In the genomic region with DNA sequence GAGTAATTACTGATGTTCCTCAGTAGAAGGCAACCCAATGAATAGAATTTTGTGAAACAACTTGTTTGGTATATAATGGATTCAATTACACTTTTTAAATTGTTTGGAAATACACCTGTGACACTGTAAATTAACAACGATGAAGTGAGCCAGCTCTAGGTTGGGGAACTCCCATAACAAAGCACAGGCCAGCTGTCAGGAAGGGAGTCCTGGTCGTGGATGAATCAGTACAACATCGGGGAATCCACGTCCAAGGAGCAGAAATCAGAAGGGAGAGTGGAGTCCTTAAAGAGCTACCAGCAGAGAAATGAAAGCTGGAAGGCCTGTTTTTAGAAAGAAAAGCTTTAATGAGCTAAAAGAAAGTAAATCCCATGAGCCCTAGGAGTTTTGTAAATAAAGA, we compare ENCODE assay signal across 18 cellular contexts.
DNase-seq lines count a peak whose midpoint lies in the region; ATAC-seq and TF ChIP-seq lines count a peak whose summit lies in the region.
"Had no signal": no experiment of that assay in that cellular context is flagged by ENCODE, and none has a peak within 500 bp of the region (broad histone marks: within the 10 kb centered on the region; RNA-seq: fewer than 3 reads in every experiment).

No MANE protein-coding gene starts in this region.

- 81 to 85% methylated on average over 3 of the region's 4 CpGs for WGBS in mesodermal cell (ENCODE audit: insufficient coverage in 2 of 2), 2 experiments
- WGBS in psoas muscle, 3 donors: 10 to 23% (median 12%) methylated on average over 4 of the region's 4 CpGs

- no peaks in the 10 kb centered on the region for H3K4me1 ChIP-seq in SJCRH30
- peaks cover 8% of the 10 kb centered on the region for H3K4me1 ChIP-seq in mesodermal cell (ENCODE audit: control insufficient read depth, insufficient read depth, low read length, poor library complexity, severe bottlenecking)
- H3K4me1 ChIP-seq in psoas muscle: no peaks in the 10 kb centered on the region

- peak overlapping the region; percentile 43 for H3K4me3 ChIP-seq in SJCRH30
- H3K4me3 ChIP-seq in mesodermal cell (ENCODE audit: extremely low read depth, insufficient read depth, low read length, poor library complexity, severe bottlenecking): no peak overlapping the region
- H3K4me3 ChIP-seq in psoas muscle: no peak overlapping the region
- H3K4me3 ChIP-seq: GM12878 had no signal

- TF ChIP-seq CTCF in psoas muscle (IDR thresholded peaks at IDR 0.05): no peak

- H3K27me3 ChIP-seq in SJCRH30 (no peaks in the 10 kb centered on the region), psoas muscle (ENCODE audit: insufficient read depth in 3 of 3, low read length in 2 of 3) (no peaks in the 10 kb centered on the region)

- H3K9me3 ChIP-seq in SJCRH30 (replicated peaks): no peaks in the 10 kb centered on the region
- no peaks in the 10 kb centered on the region for H3K9me3 ChIP-seq in mesodermal cell (ENCODE audit: control insufficient read depth, low read length)
- H3K9me3 ChIP-seq in psoas muscle: no peaks in the 10 kb centered on the region

- no peak for ATAC-seq in psoas muscle
- ATAC-seq: GM12878, HCT116 had no signal

- intact Hi-C loops in psoas muscle (cut with DNase I): no loop called here

- peak; percentile 13 for DNase-seq in Daoy (ENCODE audit: low read depth)
- DNase-seq in NCI-H1105 treated with DMSO at 0.1 percent for 48 hours (lab: John Stamatoyannopoulos, UW): peak; percentile 45
- peak in 1 of 2 experiments; percentile 53 for DNase-seq in SJCRH30
- no peak for DNase-seq in stimulated activated CD4-positive, alpha-beta T cell treated with anti-CD3 and anti-CD28 coated beads, Interleukin-4, amount 100 ng/mL, for 1 hour
- DNase-seq in psoas muscle: no peak
- no peak for DNase-seq in effector CD8-positive, alpha-beta T cell (lab: John Stamatoyannopoulos, UW)
- no peak for DNase-seq in stimulated activated CD4-positive, alpha-beta T cell treated with anti-CD3 and anti-CD28 coated beads, Interleukin-4, amount 100 ng/mL, for 24 hours
- DNase-seq: CD4-positive, alpha-beta T cell; DMS53; NCI-H1436 treated with DMSO at 0.1 percent for 48 hours; NCI-H2171 treated with DMSO at 0.1 percent for 48 hours; NCI-H524; NK-92 treated with Interleukin-12 subunit alpha and Interleukin-12 subunit beta, amount 100 ng/mL, for 24 hours; OCI-M1; SHP77 treated with DMSO at 0.1 percent for 48 hours had no signal

- H3K27ac ChIP-seq in SJCRH30: peak overlapping the region; percentile 22; the same call in 1 of the 2 replicates
- peak overlapping the region; percentile 18 for H3K27ac ChIP-seq in mesodermal cell (ENCODE audit: low read depth, low read length, severe bottlenecking)
- no peak overlapping the region for H3K27ac ChIP-seq in psoas muscle

- H3K36me3 ChIP-seq in SJCRH30: no peaks in the 10 kb centered on the region
- H3K36me3 ChIP-seq in mesodermal cell (ENCODE audit: control insufficient read depth, insufficient read depth, low read length): no peaks in the 10 kb centered on the region
- no peaks in the 10 kb centered on the region for H3K36me3 ChIP-seq in psoas muscle (ENCODE audit: insufficient read depth in 1 of 2, low read depth in 1 of 2)

Comparison
In these comparisons a context has a peak if more than half of its experiments do, and no peak if none do; other contexts are left out.
1. DNase-seq: peak in Daoy (single experiment) and NCI-H1105 treated with DMSO at 0.1 percent for 48 hours (single experiment); none in stimulated activated CD4-positive, alpha-beta T cell treated with anti-CD3 and anti-CD28 coated beads, Interleukin-4, amount 100 ng/mL, for 1 hour (single experiment), psoas muscle (0 of 2), effector CD8-positive, alpha-beta T cell (single experiment) and stimulated activated CD4-positive, alpha-beta T cell treated with anti-CD3 and anti-CD28 coated beads, Interleukin-4, amount 100 ng/mL, for 24 hours (single experiment).